ENCODE assay signal across 1 cellular context in the genomic region with DNA sequence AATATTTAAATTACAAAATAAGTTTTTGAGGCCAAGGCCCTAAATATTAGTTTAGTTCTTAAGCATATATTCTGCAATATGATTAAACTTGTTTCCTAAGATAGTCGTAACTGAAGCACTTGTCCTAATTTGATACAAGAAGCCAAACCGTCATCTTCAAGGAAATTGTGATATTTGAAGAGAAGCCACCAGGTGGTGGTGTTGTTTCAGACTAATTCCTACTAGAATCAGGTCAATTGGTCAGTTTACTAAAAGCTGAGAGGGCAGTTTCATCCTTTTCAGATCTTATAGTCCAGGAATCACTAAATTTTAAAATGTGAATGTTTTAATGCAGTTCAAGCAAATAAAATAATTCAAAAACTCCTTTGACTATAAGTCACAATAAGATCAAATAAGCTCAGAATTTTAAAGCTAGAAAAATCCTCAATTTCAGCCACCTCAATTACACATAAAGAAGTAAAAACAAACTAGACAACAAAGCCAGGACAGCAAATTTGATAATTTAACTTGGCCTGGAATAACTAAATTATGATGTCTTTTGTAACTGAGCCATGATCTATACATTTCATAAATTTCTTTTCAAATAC.
TF ChIP-seq lines count a peak whose summit lies in the region.

No MANE protein-coding gene starts in this region.

TF ChIP-seq in IMR-90, 13 proteins besides CTCF, POLR2A, EP300 and RAD21 (continued from another document):
- TF ChIP-seq NFE2L2 (IDR thresholded peaks at IDR 0.05; ENCODE audit: low read depth, low read length), result no peak
- peak; percentile 48; the same call in 1 of the 2 replicates for TF ChIP-seq SMC3 (IDR thresholded peaks at IDR 0.05; ENCODE audit: low read depth, low read length)
